ENCODE assay signal across 8 cellular contexts in genomic region chr4:137510866-137511265, GRCh38. TPM values are rescaled to one million over a fixed set of nuclear protein-coding genes. Genes with fewer than 3 reads are reported as not detected.
DNase-seq lines count a peak whose midpoint lies in the region; ATAC-seq, FAIRE-seq and TF ChIP-seq lines count a peak whose summit lies in the region.

No MANE protein-coding gene starts in this region.

- no peaks in the 10 kb centered on the region for H4K20me1 ChIP-seq in Karpas-422 (ENCODE audit: insufficient read depth, low read depth, low read length)

- H2AFZ ChIP-seq in Karpas-422 (ENCODE audit: low read length), result no peak overlapping the region

- H3K9ac ChIP-seq in stomach smooth muscle (ENCODE audit: low read length in 2 of 2) (no peak overlapping the region), Karpas-422 (ENCODE audit: low read length) (no peak overlapping the region)

- no peaks in the 10 kb centered on the region for H3K4me1 Mint-ChIP-seq in activated CD8-positive, alpha-beta T cell treated with anti-CD3 and anti-CD28 coated beads for 36 hours (ENCODE audit: low read depth)

- DNase-seq in H54 (ENCODE audit: insufficient read length, low spot score) (no peak), Karpas-422 (no peak), GM20000 (ENCODE audit: low spot score) (no peak), erythroblast (lab: John Stamatoyannopoulos, UW) (no peak)
- no peak for DNase-seq in activated CD8-positive, alpha-beta T cell treated with anti-CD3 and anti-CD28 coated beads for 36 hours

- H3K27me3 ChIP-seq in gastroesophageal sphincter (no peaks in the 10 kb centered on the region), stomach smooth muscle (ENCODE audit: control insufficient read depth in 1 of 2, insufficient read depth in 2 of 2, low read length in 2 of 2) (no peaks in the 10 kb centered on the region), Karpas-422 (ENCODE audit: low read length) (no peaks in the 10 kb centered on the region)

- peaks cover 0 to 12% (median 0%) of the 10 kb centered on the region in 3 donors for H3K4me1 ChIP-seq in gastroesophageal sphincter
- H3K4me1 ChIP-seq in stomach smooth muscle (ENCODE audit: control insufficient read depth, insufficient read depth, low read length), result no peaks in the 10 kb centered on the region
- no peaks in the 10 kb centered on the region for H3K4me1 ChIP-seq in Karpas-422 (ENCODE audit: low read length)

- no peaks in the 10 kb centered on the region for H3K9me2 ChIP-seq in Karpas-422 (replicated peaks; ENCODE audit: insufficient read depth, low read length)

- no peak overlapping the region for H3K4me3 Mint-ChIP-seq in activated CD8-positive, alpha-beta T cell treated with anti-CD3 and anti-CD28 coated beads for 36 hours

- H3K9me3 Mint-ChIP-seq in activated CD8-positive, alpha-beta T cell treated with anti-CD3 and anti-CD28 coated beads for 36 hours, result no peaks in the 10 kb centered on the region

- H3K4me3 ChIP-seq in gastroesophageal sphincter (no peak overlapping the region), stomach smooth muscle (ENCODE audit: low read length in 2 of 2) (peak overlapping the region; percentile 9 to 15), Karpas-422 (ENCODE audit: low read length) (no peak overlapping the region)

- intact Hi-C loops in activated CD8-positive, alpha-beta T cell treated with anti-CD3 and anti-CD28 coated beads for 36 hours (cut with micrococcal nuclease), result no loop called here

- no peaks in the 10 kb centered on the region for H3K36me3 Mint-ChIP-seq in activated CD8-positive, alpha-beta T cell treated with anti-CD3 and anti-CD28 coated beads for 36 hours (ENCODE audit: low read depth)

- FAIRE-seq in H54 (lab: Jason Lieb, UNC), result peak; percentile 89

- no peak for TF ChIP-seq EP300 in gastroesophageal sphincter (IDR thresholded peaks at IDR 0.05)

- H3K36me3 ChIP-seq in gastroesophageal sphincter (no peaks in the 10 kb centered on the region), stomach smooth muscle (ENCODE audit: control insufficient read depth in 2 of 2, insufficient read depth in 2 of 2, low read length in 2 of 2) (no peaks in the 10 kb centered on the region), Karpas-422 (ENCODE audit: insufficient read depth, low read length) (no peaks in the 10 kb centered on the region)

- H3K27ac ChIP-seq in gastroesophageal sphincter (peak overlapping the region in 3 of 4 donors; percentile 23 to 54 (median 38)), stomach smooth muscle (ENCODE audit: low read length) (no peak overlapping the region), Karpas-422 (ENCODE audit: low read length) (no peak overlapping the region)

- H3K27me3 Mint-ChIP-seq in activated CD8-positive, alpha-beta T cell treated with anti-CD3 and anti-CD28 coated beads for 36 hours, result no peaks in the 10 kb centered on the region

- H3K9me3 ChIP-seq in gastroesophageal sphincter, result no peaks in the 10 kb centered on the region
- H3K9me3 ChIP-seq in stomach smooth muscle (ENCODE audit: control insufficient read depth in 2 of 2, low read length in 2 of 2), result no peaks in the 10 kb centered on the region
- no peaks in the 10 kb centered on the region for H3K9me3 ChIP-seq in Karpas-422 (ENCODE audit: low read length)

- POLR2A ChIA-PET in activated CD8-positive, alpha-beta T cell treated with anti-CD3 and anti-CD28 coated beads for 36 hours (lab: Charles Lee), result no interaction called here

- H3K79me2 ChIP-seq in Karpas-422 (ENCODE audit: low read length), result no peaks in the 10 kb centered on the region

- no peak overlapping the region for H3K4me2 ChIP-seq in Karpas-422 (ENCODE audit: low read depth, low read length, poor library complexity, severe bottlenecking)

- CTCF ChIA-PET in activated CD8-positive, alpha-beta T cell treated with anti-CD3 and anti-CD28 coated beads for 36 hours (lab: Charles Lee), result no interaction called here

- TF ChIP-seq CTCF in gastroesophageal sphincter (IDR thresholded peaks at IDR 0.05) (no peak), GM20000 (IDR thresholded peaks at IDR 0.05; ENCODE audit: extremely low read depth, missing control alignments) (no peak)
- TF ChIP-seq CTCF in activated CD8-positive, alpha-beta T cell treated with anti-CD3 and anti-CD28 coated beads for 36 hours (IDR thresholded peaks at IDR 0.05), result no peak

- TF ChIP-seq POLR2A in H54 (IDR thresholded peaks at IDR 0.05; ENCODE audit: low read depth, low read length), result no peak
- no peak for TF ChIP-seq POLR2A in gastroesophageal sphincter (IDR thresholded peaks at IDR 0.05)
- no peak for TF ChIP-seq POLR2A in erythroblast (IDR thresholded peaks at IDR 0.05; ENCODE audit: low read length)

- ATAC-seq in gastroesophageal sphincter, result peak; percentile 92
- no peak for ATAC-seq in activated CD8-positive, alpha-beta T cell treated with anti-CD3 and anti-CD28 coated beads for 36 hours

- H3K27ac Mint-ChIP-seq in activated CD8-positive, alpha-beta T cell treated with anti-CD3 and anti-CD28 coated beads for 36 hours, result no peak overlapping the region

TF ChIP-seq in PFSK-1, 5 proteins besides CTCF, POLR2A, EP300 and RAD21:
- TF ChIP-seq POLR2AphosphoS5 (IDR thresholded peaks at IDR 0.05; ENCODE audit: low read depth, low read length) (peak; percentile 49; the same call in 1 of the 2 replicates), SIN3A (IDR thresholded peaks at IDR 0.05; ENCODE audit: borderline replicate concordance, insufficient read depth, low read length) (no peak), REST (IDR thresholded peaks at IDR 0.05; ENCODE audit: insufficient read depth in 1 of 2, low read depth in 2 of 2, low read length in 2 of 2) (no peak), TAF1 (IDR thresholded peaks at IDR 0.05; ENCODE audit: borderline replicate concordance, insufficient read depth, low read length) (0 out of 2 replicates have a peak, but pooled peaks have one; percentile 15), FOXP2 (optimal IDR thresholded peaks at IDR 0.05; ENCODE audit: borderline replicate concordance, extremely low read depth, extremely low read length, insufficient read depth) (no peak)

RNA-seq across cellular contexts. Expression of gene PCDH18, which starts 21.4 kb away (rescaled TPM):
- 46.6 TPM for polyA plus RNA-seq in PFSK-1 (2012; ENCODE audit: insufficient read length, low read depth)
- total RNA-seq in gastroesophageal sphincter, result 10 to 100 TPM; 31.2 to 75.5 (median 60.2) TPM
- total RNA-seq in Karpas-422 (2014; rRNA removed; shearing (Covaris generic); ENCODE audit: low replicate concordance), result not detected in 2 replicates
- total RNA-seq in activated CD8-positive, alpha-beta T cell treated with anti-CD3 and anti-CD28 coated beads for 36 hours, result not detected

Comparison
In these comparisons a context has a peak if more than half of its experiments do, and no peak if none do; other contexts are left out.
1. H3K27ac ChIP-seq: peak in gastroesophageal sphincter (3 of 4); none in stomach smooth muscle (single experiment) and Karpas-422 (single experiment).
2. H3K4me3 ChIP-seq: peak in stomach smooth muscle (2 of 2); none in gastroesophageal sphincter (0 of 2) and Karpas-422 (single experiment).
3. RNA of gene PCDH18, which starts 21.4 kb away (total RNA-seq): 31.2 to 75.5 TPM in gastroesophageal sphincter; not detected in Karpas-422 and not detected in activated CD8-positive, alpha-beta T cell treated with anti-CD3 and anti-CD28 coated beads for 36 hours; every median in the first group is over 10 times any median in the second.